Comparison of ENCODE assay signal across 10 cellular contexts in genomic region chr1:65524931-65525296, GRCh38.
DNase-seq lines count a peak whose midpoint lies in the region; ATAC-seq and TF ChIP-seq lines count a peak whose summit lies in the region.
"Had no signal": no experiment of that assay in that cellular context is flagged by ENCODE, and none has a peak within 500 bp of the region (broad histone marks: within the 10 kb centered on the region; RNA-seq: fewer than 3 reads in every experiment).

No MANE protein-coding gene starts in this region.

- TF ChIP-seq POLR2A in tibial nerve (IDR thresholded peaks at IDR 0.05), result no peak

- H3K36me3 ChIP-seq in tibial nerve, result no peaks in the 10 kb centered on the region

- H3K4me3 ChIP-seq in tibial nerve, result peak overlapping the region; percentile 45 to 73 (median 50)

- DNase-seq in activated T-cell treated with anti-CD3 and anti-CD28 coated beads, Interleukin-2, amount 50 U/mL, for 24 hours, result no peak
- DNase-seq in activated T-cell treated with anti-CD3 and anti-CD28 coated beads, Interleukin-2, amount 50 U/mL, for 1 hour, result no peak
- peak; percentile 61 to 67 for DNase-seq in dermis microvascular lymphatic vessel endothelial cell (ENCODE audit: low read depth in 2 of 2)
- DNase-seq in mesothelial cell of epicardium (ENCODE audit: low spot score in 2 of 2, unreplicated experiment in 2 of 2), result no peak
- no peak for DNase-seq in tibial nerve (ENCODE audit: low spot score in 2 of 2)
- no peak for DNase-seq in CD1c-positive myeloid dendritic cell (ENCODE audit: extremely low spot score)
- DNase-seq in NCI-H226, result no peak
- DNase-seq: CD4-positive, CD25-positive, alpha-beta regulatory T cell; foreskin keratinocyte had no signal

- H3K4me1 Mint-ChIP-seq in activated T-cell treated with anti-CD3 and anti-CD28 coated beads, Interleukin-2, amount 50 U/mL, for 24 hours (ENCODE audit: low read depth), result peaks cover 7% of the 10 kb centered on the region
- H3K4me1 Mint-ChIP-seq in mesothelial cell of epicardium, result peaks cover 22% of the 10 kb centered on the region

- TF ChIP-seq CTCF in mesothelial cell of epicardium (IDR thresholded peaks at IDR 0.05; ENCODE audit: unreplicated experiment), result no peak
- TF ChIP-seq CTCF in tibial nerve (IDR thresholded peaks at IDR 0.05), result no peak

- H3K27me3 Mint-ChIP-seq in activated T-cell treated with anti-CD3 and anti-CD28 coated beads, Interleukin-2, amount 50 U/mL, for 24 hours, result peaks cover 48% of the 10 kb centered on the region
- H3K27me3 Mint-ChIP-seq in mesothelial cell of epicardium (ENCODE audit: low read depth), result peaks cover 63% of the 10 kb centered on the region

- no peaks in the 10 kb centered on the region for H3K36me3 Mint-ChIP-seq in activated T-cell treated with anti-CD3 and anti-CD28 coated beads, Interleukin-2, amount 50 U/mL, for 24 hours (ENCODE audit: low read depth)
- H3K36me3 Mint-ChIP-seq in mesothelial cell of epicardium, result no peaks in the 10 kb centered on the region

- no peak overlapping the region for H3K27ac Mint-ChIP-seq in activated T-cell treated with anti-CD3 and anti-CD28 coated beads, Interleukin-2, amount 50 U/mL, for 24 hours
- peak overlapping the region; percentile 22 for H3K27ac Mint-ChIP-seq in mesothelial cell of epicardium
- H3K27ac Mint-ChIP-seq: CD4-positive, CD25-positive, alpha-beta regulatory T cell had no signal

- no peaks in the 10 kb centered on the region for H3K9me3 ChIP-seq in tibial nerve

- H3K27ac ChIP-seq in tibial nerve, result peak overlapping the region; percentile 78 to 94 (median 84)
- H3K27ac ChIP-seq: foreskin keratinocyte had no signal

- peaks cover 0 to 23% of the 10 kb centered on the region in 2 donors for H3K27me3 ChIP-seq in tibial nerve

- no peak for ATAC-seq in HG02642 (IDR thresholded peaks at IDR 0.05; ENCODE audit: poor library complexity, unreplicated experiment)

- peaks cover 5% of the 10 kb centered on the region for H3K9me3 Mint-ChIP-seq in activated T-cell treated with anti-CD3 and anti-CD28 coated beads, Interleukin-2, amount 50 U/mL, for 24 hours
- H3K9me3 Mint-ChIP-seq in mesothelial cell of epicardium, result no peaks in the 10 kb centered on the region

- WGBS in tibial nerve, 2 donors, result 23 to 27% methylated on average over 6 of the region's 6 CpGs

- peak overlapping the region; percentile 50 for H3K4me3 Mint-ChIP-seq in activated T-cell treated with anti-CD3 and anti-CD28 coated beads, Interleukin-2, amount 50 U/mL, for 24 hours
- H3K4me3 Mint-ChIP-seq in mesothelial cell of epicardium, result peak overlapping the region; percentile 63

- no peak for TF ChIP-seq EP300 in tibial nerve (IDR thresholded peaks at IDR 0.05)

- peaks cover 0 to 14% (median 0%) of the 10 kb centered on the region in 4 donors for H3K4me1 ChIP-seq in tibial nerve
- H3K4me1 ChIP-seq: foreskin keratinocyte had no signal

Comparison
In these comparisons a context has a peak if more than half of its experiments do, and no peak if none do; other contexts are left out.
1. DNase-seq: peak in dermis microvascular lymphatic vessel endothelial cell (2 of 2); none in activated T-cell treated with anti-CD3 and anti-CD28 coated beads, Interleukin-2, amount 50 U/mL, for 24 hours (single experiment), activated T-cell treated with anti-CD3 and anti-CD28 coated beads, Interleukin-2, amount 50 U/mL, for 1 hour (single experiment), mesothelial cell of epicardium (0 of 2), tibial nerve (0 of 2), CD1c-positive myeloid dendritic cell (single experiment) and NCI-H226 (single experiment).